Comparison of ENCODE assay signal across 17 cellular contexts in the genomic region with DNA sequence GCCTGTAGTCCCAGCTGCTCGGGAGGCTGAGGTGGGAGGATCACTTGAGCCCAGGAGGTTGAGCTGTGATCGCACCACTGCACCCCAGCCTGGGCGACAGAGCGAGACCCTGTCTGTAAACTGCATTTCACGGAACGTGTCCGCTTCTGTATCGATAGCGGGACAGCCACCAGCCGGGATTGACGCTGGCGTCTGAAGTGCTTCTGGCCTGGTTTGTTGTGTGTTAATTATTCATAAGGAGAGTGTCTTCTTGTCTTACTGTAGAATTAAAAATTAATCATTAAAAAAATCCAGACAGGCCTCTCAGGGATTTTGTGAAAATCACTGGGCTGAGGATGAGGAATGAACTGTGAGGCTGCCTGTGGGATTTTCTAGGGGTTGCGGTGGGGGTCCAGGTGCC. TPM values are rescaled to one million over a fixed set of nuclear protein-coding genes. Genes with fewer than 3 reads are reported as not detected.
A peak's percentile ranks its signal among the peaks of the same experiment; 100 is the strongest.
DNase-seq lines count a peak whose midpoint lies in the region; ATAC-seq and TF ChIP-seq lines count a peak whose summit lies in the region.
"Had no signal": no experiment of that assay in that cellular context is flagged by ENCODE, and none has a peak within 500 bp of the region (broad histone marks: within the 10 kb centered on the region; RNA-seq: fewer than 3 reads in every experiment).

No MANE protein-coding gene starts in this region.

- no peaks in the 10 kb centered on the region for H3K27me3 ChIP-seq in Caco-2 (replicated peaks; ENCODE audit: control insufficient read depth, insufficient read depth, low read length)

- no peak overlapping the region for H3K4me3 ChIP-seq in Caco-2 (ENCODE audit: low read depth, low read length)
- H3K4me3 ChIP-seq: GM12878, PC-9 had no signal

- CTCF ChIA-PET in Caco-2 (lab: Charles Lee), result interaction anchor here (0.7 to 1.5 kb wide), 5 partner anchors 18 to 204 kb away, joined by 3 to 8 read pairs (median 3); partner anchors contain the start of genes FSTL3 and RNF126
- CTCF ChIA-PET in RWPE1 (lab: Yijun Ruan, JAX), result interaction anchor here (0.6 to 1.1 kb wide), 14 partner anchors 16 to 199 kb away, joined by 3 to 9 read pairs (median 4); partner anchors contain the start of genes FSTL3, MISP and RNF126

- DNase-seq in Caco-2 (no peak), RWPE1 (ENCODE audit: low spot score) (no peak), glomerular visceral epithelial cell (ENCODE audit: extremely low spot score) (peak; percentile 51), renal cortical epithelial cell (ENCODE audit: low read depth) (peak; percentile 46), UCSD-AML1 (lab: John Stamatoyannopoulos, UW; ENCODE audit: unreplicated experiment) (no peak), DMS 273 treated with DMSO at 0.1 percent for 48 hours (lab: John Stamatoyannopoulos, UW) (no peak)
- DNase-seq in activated effector memory CD4-positive, alpha-beta T cell treated with anti-CD3 and anti-CD28 coated beads, Interleukin-2, amount 50 U/mL, for 16 hours, result no peak
- DNase-seq: NCI-H2029 treated with DMSO at 0.1 percent for 48 hours, NCI-H446 treated with DMSO at 0.1 percent for 48 hours had no signal

- H3K27ac ChIP-seq in RWPE1, result 0 out of 2 replicates have a peak overlapping the region, but pooled peaks have one; percentile 13
- H3K27ac ChIP-seq: PC-9 had no signal

- no peak for ATAC-seq in HG02884 (IDR thresholded peaks at IDR 0.05; ENCODE audit: unreplicated experiment)

- intact Hi-C loops in Caco-2 (cut with micrococcal nuclease; ENCODE audit: unreplicated experiment), result loop anchor here (1.0 kb wide), 1 partner anchor 69 kb away; no protein-coding TSS in a partner anchor

- peaks cover 16% of the 10 kb centered on the region for H3K4me1 ChIP-seq in Caco-2

- H3K27me3 Mint-ChIP-seq in Caco-2 (ENCODE audit: insufficient read depth, unreplicated experiment), result no peaks in the 10 kb centered on the region

- POLR2A ChIA-PET in Caco-2 (lab: Charles Lee), result no interaction called here
- POLR2A ChIA-PET in RWPE1 (lab: Yijun Ruan, JAX; ENCODE audit: low non-redundant PET), result no interaction called here

- H3K9me3 Mint-ChIP-seq in Caco-2 (ENCODE audit: unreplicated experiment), result no peaks in the 10 kb centered on the region

- H3K9me3 ChIP-seq in Caco-2, result peaks cover 5% of the 10 kb centered on the region; the same call in 1 of the 2 replicates

- peak overlapping the region; percentile 57 for H3K27ac Mint-ChIP-seq in Caco-2 (ENCODE audit: unreplicated experiment)
- H3K27ac Mint-ChIP-seq: B cell had no signal

- peaks cover 37% of the 10 kb centered on the region for H3K36me3 Mint-ChIP-seq in Caco-2 (ENCODE audit: insufficient read depth, unreplicated experiment)

- no peaks in the 10 kb centered on the region for H3K36me3 ChIP-seq in Caco-2 (ENCODE audit: control insufficient read depth, insufficient read depth, low read length)

- TF ChIP-seq CTCF in Caco-2 (IDR thresholded peaks at IDR 0.05; ENCODE audit: insufficient read depth in 1 of 2, low read depth in 1 of 2, low read length in 1 of 2, severe bottlenecking in 1 of 2, unreplicated experiment in 1 of 2), result no peak
- TF ChIP-seq CTCF in RWPE1 (conservative IDR thresholded peaks at IDR 0.05; ENCODE audit: low read depth), result no peak

- no peak overlapping the region for H3K4me3 Mint-ChIP-seq in Caco-2 (ENCODE audit: unreplicated experiment)
- H3K4me3 Mint-ChIP-seq: B cell had no signal

- peaks cover 7% of the 10 kb centered on the region for H3K4me1 Mint-ChIP-seq in Caco-2 (ENCODE audit: low read depth, unreplicated experiment)

- no TSS peak for BruUV-seq in Caco-2 (replicated peaks; lab: Mats Ljungman, UMichigan)

RNA-seq across cellular contexts. Expression of gene MISP, which starts 16.2 kb away (rescaled TPM):
- 27.8 and 36.4 TPM in 2 replicates for total RNA-seq in Caco-2 (2022)
- 6.2 and 48.4 TPM in 2 replicates for total RNA-seq in renal cortical epithelial cell
- total RNA-seq: B cell, GM12878, SK-MEL-5 had no signal

RNA-seq across cellular contexts. Expression of gene PALM, which starts 26.0 kb away (rescaled TPM):
- total RNA-seq in Caco-2 (2022), result 14.7 and 16.1 TPM in 2 replicates
- 0.35 and 45.4 TPM in 2 replicates for total RNA-seq in renal cortical epithelial cell
- total RNA-seq: B cell had no signal

RNA-seq across cellular contexts. Expression of gene PRSS57, which starts 39.5 kb away (rescaled TPM):
- total RNA-seq in Caco-2 (2022) (not detected in 2 replicates), renal cortical epithelial cell (not detected in 2 replicates)
- total RNA-seq: A673, B cell, GM12878, LHCN-M2, MCF 10A, PC-9, SK-MEL-5 had no signal

RNA-seq across cellular contexts. Expression of gene FSTL3, which starts 58.5 kb away (rescaled TPM):
- 26.3 and 31.2 TPM in 2 replicates for total RNA-seq in Caco-2 (2022)
- 374 and 526 TPM in 2 replicates for total RNA-seq in renal cortical epithelial cell

Comparison
In these comparisons a context has a peak if more than half of its experiments do, and no peak if none do; other contexts are left out.
1. DNase-seq: peak in glomerular visceral epithelial cell (single experiment) and renal cortical epithelial cell (single experiment); none in Caco-2 (0 of 2), RWPE1 (single experiment), UCSD-AML1 (single experiment), DMS 273 treated with DMSO at 0.1 percent for 48 hours (single experiment) and activated effector memory CD4-positive, alpha-beta T cell treated with anti-CD3 and anti-CD28 coated beads, Interleukin-2, amount 50 U/mL, for 16 hours (single experiment).